ENCODE assay signal across 9 cellular contexts in genomic region chr1:101264699-101265098, GRCh38. TPM values are rescaled to one million over a fixed set of nuclear protein-coding genes. Genes with fewer than 3 reads are reported as not detected.
DNase-seq lines count a peak whose midpoint lies in the region; ATAC-seq and TF ChIP-seq lines count a peak whose summit lies in the region.
"Had no signal": no experiment of that assay in that cellular context is flagged by ENCODE, and none has a peak within 500 bp of the region (broad histone marks: within the 10 kb centered on the region; RNA-seq: fewer than 3 reads in every experiment).

No MANE protein-coding gene starts in this region.

- no peak overlapping the region for H3K9ac ChIP-seq in PC-3 (ENCODE audit: low read length)

- no peaks in the 10 kb centered on the region for H3K9me2 ChIP-seq in PC-3 (replicated peaks; ENCODE audit: low read length)

- intact Hi-C loops in PC-3 (cut with micrococcal nuclease), result no loop called here
- intact Hi-C loops in ovary (cut with DNase I), result no loop called here

- H3K36me3 Mint-ChIP-seq in central memory CD8-positive, alpha-beta T cell (ENCODE audit: insufficient read depth), result no peaks in the 10 kb centered on the region
- peaks cover 0 to 3% (median 0%) of the 10 kb centered on the region in 3 donors for H3K36me3 Mint-ChIP-seq in naive thymus-derived CD8-positive, alpha-beta T cell

- no peaks in the 10 kb centered on the region for H3K79me2 ChIP-seq in PC-3 (ENCODE audit: low read length)

- H3K9me3 Mint-ChIP-seq in central memory CD8-positive, alpha-beta T cell, result no peaks in the 10 kb centered on the region
- H3K9me3 Mint-ChIP-seq in naive thymus-derived CD8-positive, alpha-beta T cell, result no peaks in the 10 kb centered on the region

- H3F3A ChIP-seq in PC-3 (ENCODE audit: low read length, unreplicated experiment), result peaks cover 7% of the 10 kb centered on the region

- H3K27me3 ChIP-seq in PC-3 (ENCODE audit: low read length) (no peaks in the 10 kb centered on the region), ovary (no peaks in the 10 kb centered on the region)

- H3K4me1 Mint-ChIP-seq in central memory CD8-positive, alpha-beta T cell, result peaks cover 70% of the 10 kb centered on the region
- H3K4me1 Mint-ChIP-seq in naive thymus-derived CD8-positive, alpha-beta T cell, result peaks cover 40 to 85% (median 83%) of the 10 kb centered on the region in 4 donors

- ATAC-seq in PC-3, result peak; percentile 49
- ATAC-seq in central memory CD8-positive, alpha-beta T cell (replicated peaks; ENCODE audit: extremely low read depth, poor library complexity, severe bottlenecking), result peak; percentile 64
- peak; percentile 67 to 70 for ATAC-seq in naive thymus-derived CD8-positive, alpha-beta T cell

- no peaks in the 10 kb centered on the region for H3K27me3 Mint-ChIP-seq in central memory CD8-positive, alpha-beta T cell
- no peaks in the 10 kb centered on the region for H3K27me3 Mint-ChIP-seq in naive thymus-derived CD8-positive, alpha-beta T cell

- H2AFZ ChIP-seq in PC-3 (ENCODE audit: low read length), result peak overlapping the region; percentile 4; the same call in 1 of the 2 replicates

- no peak for TF ChIP-seq POLR2A in ovary (IDR thresholded peaks at IDR 0.05)

- H3K9me3 ChIP-seq in PC-3 (ENCODE audit: low read length), result no peaks in the 10 kb centered on the region
- H3K9me3 ChIP-seq in ovary, result no peaks in the 10 kb centered on the region

- no TSS peak for BruUV-seq in PC-3 (replicated peaks; lab: Mats Ljungman, UMichigan)

- peak overlapping the region; percentile 23 for H3K4me2 ChIP-seq in PC-3 (ENCODE audit: low read length)

- peak overlapping the region; percentile 52 for H3K4me3 Mint-ChIP-seq in central memory CD8-positive, alpha-beta T cell
- H3K4me3 Mint-ChIP-seq in naive thymus-derived CD8-positive, alpha-beta T cell, result peak overlapping the region; percentile 47 to 86 (median 80)

- no peak for TF ChIP-seq CTCF in PC-3 (conservative IDR thresholded peaks at IDR 0.05; ENCODE audit: low read depth, low read length)
- TF ChIP-seq CTCF in ovary (IDR thresholded peaks at IDR 0.05), result no peak

- peak overlapping the region; percentile 36; the same call in 1 of the 2 replicates for H3K27ac ChIP-seq in PC-3 (ENCODE audit: low read length)
- H3K27ac ChIP-seq in ovary, result no peak overlapping the region

- no peak for TF ChIP-seq EP300 in ovary (IDR thresholded peaks at IDR 0.05)

- H3K4me1 ChIP-seq in PC-3 (ENCODE audit: insufficient read depth, low read length), result peaks cover 48% of the 10 kb centered on the region
- H3K4me1 ChIP-seq in ovary (ENCODE audit: insufficient read depth), result no peaks in the 10 kb centered on the region

- CTCF ChIA-PET in PC-3 (lab: Charles Lee), result no interaction called here

- H4K20me1 ChIP-seq in PC-3 (ENCODE audit: low read length), result no peaks in the 10 kb centered on the region

- 72 to 80% (median 76%) methylated on average over 2 of the region's 2 CpGs for WGBS in ovary, 3 donors

- peak; percentile 15 for DNase-seq in NCI-H82 (lab: John Stamatoyannopoulos, UW)
- no peak for DNase-seq in NCI-H82 treated with DMSO at 0.1 percent for 48 hours (lab: John Stamatoyannopoulos, UW; ENCODE audit: unreplicated experiment)
- peak; percentile 76 for DNase-seq in PC-3
- no peak for DNase-seq in central memory CD8-positive, alpha-beta T cell (ENCODE audit: low spot score in 2 of 2)
- DNase-seq in naive thymus-derived CD8-positive, alpha-beta T cell, result peak in 2 of 10 donors; percentile 43 to 46
- no peak for DNase-seq in AG20443 (ENCODE audit: low spot score)
- DNase-seq in stimulated activated CD4-positive, alpha-beta T cell treated with anti-CD3 and anti-CD28 coated beads, Interleukin-4, amount 100 ng/mL, for 4 hours, result no peak
- DNase-seq in ovary, result no peak
- DNase-seq: MM.1S had no signal

- no peak overlapping the region for H3K4me3 ChIP-seq in PC-3 (ENCODE audit: low read length)
- no peak overlapping the region for H3K4me3 ChIP-seq in ovary

- H3K27ac Mint-ChIP-seq in central memory CD8-positive, alpha-beta T cell (ENCODE audit: low read depth), result peak overlapping the region; percentile 70
- H3K27ac Mint-ChIP-seq in naive thymus-derived CD8-positive, alpha-beta T cell, result peak overlapping the region; percentile 75 to 98 (median 95)

- POLR2A ChIA-PET in PC-3 (lab: Charles Lee; ENCODE audit: unreplicated experiment), result no interaction called here
- POLR2A ChIA-PET in naive thymus-derived CD8-positive, alpha-beta T cell (lab: Charles Lee), result interaction anchor here (0.5 to 5.2 kb wide), 4 partner anchors 17 to 28 kb away, joined by 4 to 33 read pairs (median 20); partner anchors contain the start of gene S1PR1

- H3K36me3 ChIP-seq in PC-3 (ENCODE audit: low read depth, low read length), result no peaks in the 10 kb centered on the region
- no peaks in the 10 kb centered on the region for H3K36me3 ChIP-seq in ovary

RNA-seq across cellular contexts. Expression of gene S1PR1, which starts 27.9 kb away (rescaled TPM):
- total RNA-seq in PC-3 (2014; rRNA removed) (2.1 TPM in 2 replicates), ovary (10 to 100 TPM in 3 of 7 donors, 1 to 10 TPM in 4; 8.0 to 26.2 (median 8.8) TPM)
- total RNA-seq in naive thymus-derived CD8-positive, alpha-beta T cell, result 100 to 1,000 TPM; 286 to 292 TPM
- 100 to 1,000 TPM; 143 to 174 (median 155) TPM for polyA plus RNA-seq in naive thymus-derived CD8-positive, alpha-beta T cell
- polyA plus RNA-seq in ovary, result 10 to 100 TPM; 25.8 to 27.8 TPM

Comparison
In these comparisons a context has a peak if more than half of its experiments do, and no peak if none do; other contexts are left out.
1. DNase-seq: peak in NCI-H82 (single experiment) and PC-3 (single experiment); none in NCI-H82 treated with DMSO at 0.1 percent for 48 hours (single experiment), central memory CD8-positive, alpha-beta T cell (0 of 2), AG20443 (single experiment), stimulated activated CD4-positive, alpha-beta T cell treated with anti-CD3 and anti-CD28 coated beads, Interleukin-4, amount 100 ng/mL, for 4 hours (0 of 2) and ovary (0 of 5).
2. RNA of gene S1PR1, which starts 27.9 kb away (total RNA-seq): 286 to 292 TPM in naive thymus-derived CD8-positive, alpha-beta T cell; 8.0 to 26.2 TPM in ovary and 2.1 TPM in PC-3; every median in the first group is over 10 times any median in the second.
3. Peak in every context shown above with its lines, with median percentiles within 50 percentile points of each other: ATAC-seq.